In the genomic region with DNA sequence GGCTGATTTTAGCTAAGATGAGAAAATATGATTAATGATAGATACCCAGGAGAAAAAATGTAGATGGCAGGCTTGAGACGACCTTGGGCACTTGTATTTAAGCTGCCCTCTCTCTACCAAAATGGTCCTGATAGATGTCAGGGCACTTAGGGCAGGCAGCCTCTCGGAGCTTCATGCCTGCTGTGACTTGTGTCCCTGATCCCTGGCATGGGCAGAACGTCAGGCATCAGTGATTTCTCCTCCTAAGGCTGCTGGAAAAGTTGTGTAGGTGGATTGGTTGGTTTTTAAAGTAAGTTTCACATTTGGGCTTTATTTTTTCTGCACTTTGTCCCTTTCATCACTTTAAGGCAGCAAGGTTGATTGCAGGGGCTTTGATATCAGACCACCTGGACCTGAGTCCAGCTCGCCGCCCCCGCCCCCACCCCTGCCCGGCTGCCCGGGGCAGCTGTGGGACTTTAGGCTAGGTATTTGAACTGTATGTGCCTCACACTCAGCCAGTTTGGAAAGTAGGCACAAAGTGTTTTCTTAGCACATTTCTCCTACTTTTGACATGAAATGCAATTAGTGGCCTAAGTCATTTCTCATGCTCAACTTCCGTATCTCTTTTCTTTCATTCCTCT, we compare ENCODE assay signal across 18 cellular contexts.
"Had no signal": no experiment of that assay in that cellular context is flagged by ENCODE, and none has a peak within 500 bp of the region (broad histone marks: within the 10 kb centered on the region; RNA-seq: fewer than 3 reads in every experiment).

No MANE protein-coding gene starts in this region.

- H3K4me1 ChIP-seq: left lung, neural progenitor cell, prostate gland, upper lobe of left lung had no signal

- H3K4me1 Mint-ChIP-seq: brain, neural progenitor cell had no signal

- H3K27ac Mint-ChIP-seq: activated CD8-positive, alpha-beta memory T cell treated with anti-CD3 and anti-CD28 coated beads, Interleukin-2, amount 10 ng/mL, durations not matched to agents 7 days and 5 days; endodermal cell; neural progenitor cell had no signal

- H3K27me3 Mint-ChIP-seq: activated CD8-positive, alpha-beta memory T cell treated with anti-CD3 and anti-CD28 coated beads, Interleukin-2, amount 10 ng/mL, durations not matched to agents 7 days and 5 days; brain had no signal

- H3K4me3 Mint-ChIP-seq: activated CD8-positive, alpha-beta memory T cell treated with anti-CD3 and anti-CD28 coated beads, Interleukin-2, amount 10 ng/mL, durations not matched to agents 7 days and 5 days; brain; endodermal cell; neural progenitor cell; WTC11 had no signal

- H3K27me3 ChIP-seq: dorsolateral prefrontal cortex, left lung, neural progenitor cell, upper lobe of left lung had no signal

- ATAC-seq: left lung, right cardiac atrium, WTC11 had no signal

- DNase-seq: activated gamma-delta T cell treated with Interleukin-2 at 50 U/mL for 16 hours; activated T-cell treated with anti-CD3 and anti-CD28 coated beads, Interleukin-2, amount 50 U/mL, for 1 hour; anterior cingulate cortex; caudate nucleus; dorsolateral prefrontal cortex; endodermal cell; hypothalamus; left lung; midbrain; right cardiac atrium; SW 1271 had no signal

- H3K27ac ChIP-seq: dorsolateral prefrontal cortex, epithelial cell of prostate, left lung, neural progenitor cell, prostate gland, upper lobe of left lung had no signal

- H3K9me3 Mint-ChIP-seq: brain, endodermal cell, neural progenitor cell, WTC11 had no signal
